Comparison of ENCODE assay signal across 1 cellular context in genomic region chr10:110546077-110546476, GRCh38.
TF ChIP-seq lines count a peak whose summit lies in the region.

No MANE protein-coding gene starts in this region.

TF ChIP-seq in IMR-90, 13 proteins besides CTCF, POLR2A, EP300 and RAD21 (continued from another document):
- TF ChIP-seq USF2 (IDR thresholded peaks at IDR 0.05; ENCODE audit: low read depth, low read length) = no peak
- TF ChIP-seq MXI1 (IDR thresholded peaks at IDR 0.05; ENCODE audit: borderline replicate concordance, low read depth, low read length) = no peak
- no peak for TF ChIP-seq RCOR1 (IDR thresholded peaks at IDR 0.05; ENCODE audit: insufficient replicate concordance, low read length)
- TF ChIP-seq FOS (IDR thresholded peaks at IDR 0.05; ENCODE audit: low read depth, low read length) = no peak
- TF ChIP-seq MAZ (IDR thresholded peaks at IDR 0.05; ENCODE audit: borderline replicate concordance, low read depth, low read length) = no peak
